Comparison of ENCODE assay signal across 9 cellular contexts in genomic region chr18:14086459-14087231, GRCh38. TPM values are rescaled to one million over a fixed set of nuclear protein-coding genes. Genes with fewer than 3 reads are reported as not detected.
DNase-seq lines count a peak whose midpoint lies in the region; ATAC-seq, FAIRE-seq and TF ChIP-seq lines count a peak whose summit lies in the region.
"Had no signal": no experiment of that assay in that cellular context is flagged by ENCODE, and none has a peak within 500 bp of the region (broad histone marks: within the 10 kb centered on the region; RNA-seq: fewer than 3 reads in every experiment).

No MANE protein-coding gene starts in this region.

- no peaks in the 10 kb centered on the region; the same call in 1 of the 2 replicates for H3K4me1 ChIP-seq in DND-41 (ENCODE audit: insufficient read depth, low read length)
- H3K4me1 ChIP-seq in HAP-1: no peaks in the 10 kb centered on the region
- no peaks in the 10 kb centered on the region for H3K4me1 ChIP-seq in right lobe of liver

- H3K36me3 ChIP-seq in DND-41 (ENCODE audit: insufficient read depth, low read length) (0 out of 2 replicates have a peak, but pooled peaks cover 3% of the 10 kb centered on the region), HAP-1 (replicated peaks) (no peaks in the 10 kb centered on the region), right lobe of liver (no peaks in the 10 kb centered on the region)

- no peak overlapping the region for H3K4me2 ChIP-seq in DND-41 (ENCODE audit: insufficient read depth, low read length)

- H3K27ac ChIP-seq in DND-41 (ENCODE audit: low read length): no peak overlapping the region
- H3K27ac ChIP-seq in right lobe of liver: no peak overlapping the region

- TF ChIP-seq CTCF in DND-41 (IDR thresholded peaks at IDR 0.05; ENCODE audit: borderline replicate concordance, extremely low read depth, low read length, poor library complexity, severe bottlenecking) (peak; percentile 78), right lobe of liver (IDR thresholded peaks at IDR 0.05) (peak; percentile 36 to 56 (median 46))

- H3K27me3 ChIP-seq in DND-41 (ENCODE audit: insufficient read depth, low read length, poor library complexity) (no peaks in the 10 kb centered on the region), HAP-1 (ENCODE audit: low read depth) (no peaks in the 10 kb centered on the region), right lobe of liver (no peaks in the 10 kb centered on the region)

- no peaks in the 10 kb centered on the region for H3K79me2 ChIP-seq in DND-41 (ENCODE audit: insufficient read depth, low read length)

- peak; percentile 52 for DNase-seq in DND-41
- DNase-seq in HAP-1 (ENCODE audit: low spot score in 2 of 2): peak; percentile 57 to 65
- DNase-seq in NCI-H446 treated with DMSO at 0.1 percent for 48 hours (lab: John Stamatoyannopoulos, UW): peak; percentile 4
- DNase-seq in cerebellar cortex (ENCODE audit: low spot score): peak; percentile 67
- no peak for DNase-seq in right lobe of liver
- DNase-seq in RCC 7860 (ENCODE audit: low spot score): no peak
- no peak for DNase-seq in NCI-H2107 treated with DMSO at 0.1 percent for 48 hours (lab: John Stamatoyannopoulos, UW; ENCODE audit: unreplicated experiment)
- DNase-seq: activated B cell treated with CpG ODN at 0.5 μM for 24 hours had no signal

- H3K9me3 ChIP-seq in DND-41 (ENCODE audit: insufficient read depth, low read length, severe bottlenecking): no peaks in the 10 kb centered on the region
- H3K9me3 ChIP-seq in HAP-1: no peaks in the 10 kb centered on the region
- H3K9me3 ChIP-seq in right lobe of liver: no peaks in the 10 kb centered on the region

- in situ Hi-C loops in HAP-1 (cut with MboI; ENCODE audit: low sequenced_read_pairs): loop anchor here (5.0 to 25.0 kb wide), 3 partner anchors 99 to 524 kb away; partner anchors contain the start of gene MC5R

- H2AFZ ChIP-seq in DND-41 (ENCODE audit: low read depth, low read length): no peak overlapping the region

- H3K4me3 ChIP-seq in DND-41 (ENCODE audit: low read depth in 1 of 2, low read length in 2 of 2) (no peak overlapping the region), HAP-1 (no peak overlapping the region), right lobe of liver (no peak overlapping the region)

- 33% methylated on average over 9 of the region's 9 CpGs for WGBS in right lobe of liver (ENCODE audit: insufficient coverage, low coverage, low lambda C conversion rate, missing lambda C conversion rate)

- no peak for FAIRE-seq in RCC 7860 (lab: Jason Lieb, UNC)

- no peak for TF ChIP-seq POLR2A in right lobe of liver (IDR thresholded peaks at IDR 0.05)

- no peak overlapping the region for H3K9ac ChIP-seq in DND-41 (ENCODE audit: low read depth, low read length)

- ATAC-seq in DND-41 (ENCODE audit: insufficient read depth, low read depth) (peak; percentile 81), right lobe of liver (peak; percentile 26 to 64 (median 50)), GM21381 (IDR thresholded peaks at IDR 0.05; ENCODE audit: unreplicated experiment) (no peak)

- no peaks in the 10 kb centered on the region for H4K20me1 ChIP-seq in DND-41 (ENCODE audit: insufficient read depth, low read length)

- intact Hi-C loops in right lobe of liver (cut with DNase I): no loop called here

RNA-seq across cellular contexts. Expression of gene ZNF519, which starts 45.6 kb away (rescaled TPM):
- 1 to 10 TPM in 5 of 6 experiments, under 1 TPM in 1; 0.66 to 2.1 (median 1.5) TPM for total RNA-seq in right lobe of liver

Comparison
In these comparisons a context has a peak if more than half of its experiments do, and no peak if none do; other contexts are left out.
1. DNase-seq: peak in DND-41 (single experiment), HAP-1 (2 of 2), NCI-H446 treated with DMSO at 0.1 percent for 48 hours (single experiment) and cerebellar cortex (single experiment); none in right lobe of liver (0 of 3), RCC 7860 (single experiment) and NCI-H2107 treated with DMSO at 0.1 percent for 48 hours (single experiment).